20 cellular contexts compared by ENCODE assay signal in genomic region chr18:25510096-25510495, GRCh38.
"Had no signal": no experiment of that assay in that cellular context is flagged by ENCODE, and none has a peak within 500 bp of the region (broad histone marks: within the 10 kb centered on the region; RNA-seq: fewer than 3 reads in every experiment).

No MANE protein-coding gene starts in this region.

- H3K27me3 ChIP-seq: esophagus muscularis mucosa, foreskin keratinocyte, neutrophil, right lobe of liver, upper lobe of left lung, vagina had no signal

- ATAC-seq: activated CD4-positive, alpha-beta T cell treated with anti-CD3 and anti-CD28 coated beads for 36 hours; activated CD8-positive, alpha-beta memory T cell treated with anti-CD3 and anti-CD28 coated beads, Interleukin-2, amount 10 ng/mL, durations not matched to agents 7 days and 5 days; activated CD8-positive, alpha-beta T cell treated with anti-CD3 and anti-CD28 coated beads, Interleukin-2, amount 10 ng/mL, durations not matched to agents 7 days and 5 days; activated naive CD4-positive, alpha-beta T cell treated with anti-CD3 and anti-CD28 coated beads, Interleukin-2, amount 50 U/mL, for 72 hours; foreskin keratinocyte; right lobe of liver had no signal

- H3K36me3 ChIP-seq: esophagus muscularis mucosa, left ventricle myocardium inferior, neutrophil, right lobe of liver, thoracic aorta, upper lobe of left lung, vagina had no signal

- DNase-seq: activated CD4-positive, alpha-beta T cell treated with anti-CD3 and anti-CD28 coated beads for 36 hours; activated CD4-positive, CD25-positive, alpha-beta regulatory T cell; activated CD8-positive, alpha-beta memory T cell treated with anti-CD3 and anti-CD28 coated beads, Interleukin-2, amount 10 ng/mL, durations not matched to agents 7 days and 5 days; activated CD8-positive, alpha-beta T cell treated with anti-CD3 and anti-CD28 coated beads, Interleukin-2, amount 10 ng/mL, durations not matched to agents 7 days and 5 days; activated T-cell treated with anti-CD3 and anti-CD28 coated beads, Interleukin-2, amount 50 U/mL, for 48 hours; effector CD4-positive, alpha-beta T cell; foreskin keratinocyte; left ventricle myocardium inferior; naive B cell; nephron progenitor cell; right lobe of liver; stimulated activated CD4-positive, alpha-beta T cell treated with anti-CD3 and anti-CD28 coated beads, Interleukin-2, amount 100 ng/mL, for 48 hours; stimulated activated naive CD4-positive, alpha-beta T cell treated with Interleukin-2 at 50 U/mL for 16 hours; upper lobe of left lung had no signal

- H3K4me1 ChIP-seq: esophagus muscularis mucosa, foreskin keratinocyte, left ventricle myocardium inferior, right lobe of liver, upper lobe of left lung, vagina had no signal

- H3K9me3 ChIP-seq: esophagus muscularis mucosa, left ventricle myocardium inferior, neutrophil, right lobe of liver, thoracic aorta, upper lobe of left lung, vagina had no signal

- H3K27ac ChIP-seq: esophagus muscularis mucosa, foreskin keratinocyte, left ventricle myocardium inferior, neutrophil, right lobe of liver, thoracic aorta, upper lobe of left lung, vagina had no signal

- H3K4me3 ChIP-seq: esophagus muscularis mucosa, left ventricle myocardium inferior, lung, right lobe of liver, thoracic aorta, upper lobe of left lung, vagina had no signal
